ENCODE assay signal across 1 cellular context in genomic region chr6:149545258-149545753, GRCh38.
TF ChIP-seq lines count a peak whose summit lies in the region.

No MANE protein-coding gene starts in this region.

TF ChIP-seq in HepG2, 621 proteins besides CTCF, POLR2A, EP300 and RAD21 (continued from another document and continues in another):
- TF ChIP-seq ZNF687 (CRISPR knock-in tag; IDR thresholded peaks at IDR 0.05) = no peak
- 0 out of 2 replicates have a peak, but pooled peaks have one; percentile 3 for TF ChIP-seq ZNF766 (CRISPR knock-in tag; IDR thresholded peaks at IDR 0.05; ENCODE audit: borderline replicate concordance)
- TF ChIP-seq ZNF570 (CRISPR knock-in tag; IDR thresholded peaks at IDR 0.05; ENCODE audit: borderline replicate concordance) = no peak
- no peak for TF ChIP-seq ATM (IDR thresholded peaks at IDR 0.05; ENCODE audit: borderline replicate concordance)
- TF ChIP-seq ZNF441 (CRISPR knock-in tag; IDR thresholded peaks at IDR 0.05; ENCODE audit: borderline replicate concordance) = no peak
- no peak for TF ChIP-seq ZNF337 (CRISPR knock-in tag; IDR thresholded peaks at IDR 0.05; ENCODE audit: borderline replicate concordance, low read depth)
- TF ChIP-seq EEA1 (CRISPR knock-in tag; IDR thresholded peaks at IDR 0.05; ENCODE audit: borderline replicate concordance) = no peak
- no peak for TF ChIP-seq HBP1 (CRISPR knock-in tag; IDR thresholded peaks at IDR 0.05; ENCODE audit: low read depth)
- TF ChIP-seq, protein P1, sequence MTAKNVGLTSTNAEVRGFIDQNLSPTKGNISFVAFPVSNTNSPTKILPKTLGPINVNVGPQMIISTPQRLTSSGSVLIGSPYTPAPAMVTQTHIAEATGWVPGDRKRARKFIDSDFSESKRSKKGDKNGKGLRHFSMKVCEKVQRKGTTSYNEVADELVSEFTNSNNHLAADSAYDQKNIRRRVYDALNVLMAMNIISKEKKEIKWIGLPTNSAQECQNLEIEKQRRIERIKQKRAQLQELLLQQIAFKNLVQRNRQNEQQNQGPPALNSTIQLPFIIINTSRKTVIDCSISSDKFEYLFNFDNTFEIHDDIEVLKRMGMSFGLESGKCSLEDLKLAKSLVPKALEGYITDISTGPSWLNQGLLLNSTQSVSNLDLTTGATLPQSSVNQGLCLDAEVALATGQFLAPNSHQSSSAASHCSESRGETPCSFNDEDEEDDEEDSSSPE (CRISPR knock-in tag; IDR thresholded peaks at IDR 0.05) = no peak
- TF ChIP-seq, protein P2, sequence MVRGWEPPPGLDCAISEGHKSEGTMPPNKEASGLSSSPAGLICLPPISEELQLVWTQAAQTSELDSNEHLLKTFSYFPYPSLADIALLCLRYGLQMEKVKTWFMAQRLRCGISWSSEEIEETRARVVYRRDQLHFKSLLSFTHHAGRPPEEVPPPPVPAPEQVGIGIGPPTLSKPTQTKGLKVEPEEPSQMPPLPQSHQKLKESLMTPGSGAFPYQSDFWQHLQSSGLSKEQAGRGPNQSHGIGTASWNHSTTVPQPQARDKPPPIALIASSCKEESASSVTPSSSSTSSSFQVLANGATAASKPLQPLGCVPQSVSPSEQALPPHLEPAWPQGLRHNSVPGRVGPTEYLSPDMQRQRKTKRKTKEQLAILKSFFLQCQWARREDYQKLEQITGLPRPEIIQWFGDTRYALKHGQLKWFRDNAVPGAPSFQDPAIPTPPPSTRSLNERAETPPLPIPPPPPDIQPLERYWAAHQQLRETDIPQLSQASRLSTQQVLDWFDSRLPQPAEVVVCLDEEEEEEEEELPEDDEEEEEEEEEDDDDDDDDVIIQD (CRISPR knock-in tag; IDR thresholded peaks at IDR 0.05; ENCODE audit: low read depth) = no peak
- TF ChIP-seq JUNB (CRISPR knock-in tag; IDR thresholded peaks at IDR 0.05; ENCODE audit: borderline replicate concordance) = 0 out of 2 replicates have a peak, but pooled peaks have one; percentile 40
- TF ChIP-seq GATAD1 (CRISPR knock-in tag; IDR thresholded peaks at IDR 0.05) = no peak
- TF ChIP-seq, protein P3, sequence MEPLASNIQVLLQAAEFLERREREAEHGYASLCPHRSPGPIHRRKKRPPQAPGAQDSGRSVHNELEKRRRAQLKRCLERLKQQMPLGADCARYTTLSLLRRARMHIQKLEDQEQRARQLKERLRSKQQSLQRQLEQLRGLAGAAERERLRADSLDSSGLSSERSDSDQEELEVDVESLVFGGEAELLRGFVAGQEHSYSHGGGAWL (CRISPR knock-in tag; IDR thresholded peaks at IDR 0.05) = no peak
- no peak for TF ChIP-seq SP140L (CRISPR knock-in tag; IDR thresholded peaks at IDR 0.05; ENCODE audit: borderline replicate concordance)
- TF ChIP-seq, protein P4, sequence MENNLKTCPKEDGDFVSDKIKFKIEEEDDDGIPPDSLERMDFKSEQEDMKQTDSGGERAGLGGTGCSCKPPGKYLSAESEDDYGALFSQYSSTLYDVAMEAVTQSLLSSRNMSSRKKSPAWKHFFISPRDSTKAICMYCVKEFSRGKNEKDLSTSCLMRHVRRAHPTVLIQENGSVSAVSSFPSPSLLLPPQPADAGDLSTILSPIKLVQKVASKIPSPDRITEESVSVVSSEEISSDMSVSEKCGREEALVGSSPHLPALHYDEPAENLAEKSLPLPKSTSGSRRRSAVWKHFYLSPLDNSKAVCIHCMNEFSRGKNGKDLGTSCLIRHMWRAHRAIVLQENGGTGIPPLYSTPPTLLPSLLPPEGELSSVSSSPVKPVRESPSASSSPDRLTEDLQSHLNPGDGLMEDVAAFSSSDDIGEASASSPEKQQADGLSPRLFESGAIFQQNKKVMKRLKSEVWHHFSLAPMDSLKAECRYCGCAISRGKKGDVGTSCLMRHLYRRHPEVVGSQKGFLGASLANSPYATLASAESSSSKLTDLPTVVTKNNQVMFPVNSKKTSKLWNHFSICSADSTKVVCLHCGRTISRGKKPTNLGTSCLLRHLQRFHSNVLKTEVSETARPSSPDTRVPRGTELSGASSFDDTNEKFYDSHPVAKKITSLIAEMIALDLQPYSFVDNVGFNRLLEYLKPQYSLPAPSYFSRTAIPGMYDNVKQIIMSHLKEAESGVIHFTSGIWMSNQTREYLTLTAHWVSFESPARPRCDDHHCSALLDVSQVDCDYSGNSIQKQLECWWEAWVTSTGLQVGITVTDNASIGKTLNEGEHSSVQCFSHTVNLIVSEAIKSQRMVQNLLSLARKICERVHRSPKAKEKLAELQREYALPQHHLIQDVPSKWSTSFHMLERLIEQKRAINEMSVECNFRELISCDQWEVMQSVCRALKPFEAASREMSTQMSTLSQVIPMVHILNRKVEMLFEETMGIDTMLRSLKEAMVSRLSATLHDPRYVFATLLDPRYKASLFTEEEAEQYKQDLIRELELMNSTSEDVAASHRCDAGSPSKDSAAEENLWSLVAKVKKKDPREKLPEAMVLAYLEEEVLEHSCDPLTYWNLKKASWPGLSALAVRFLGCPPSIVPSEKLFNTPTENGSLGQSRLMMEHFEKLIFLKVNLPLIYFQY (CRISPR knock-in tag; IDR thresholded peaks at IDR 0.05; ENCODE audit: borderline replicate concordance) = no peak
- TF ChIP-seq, protein P5, sequence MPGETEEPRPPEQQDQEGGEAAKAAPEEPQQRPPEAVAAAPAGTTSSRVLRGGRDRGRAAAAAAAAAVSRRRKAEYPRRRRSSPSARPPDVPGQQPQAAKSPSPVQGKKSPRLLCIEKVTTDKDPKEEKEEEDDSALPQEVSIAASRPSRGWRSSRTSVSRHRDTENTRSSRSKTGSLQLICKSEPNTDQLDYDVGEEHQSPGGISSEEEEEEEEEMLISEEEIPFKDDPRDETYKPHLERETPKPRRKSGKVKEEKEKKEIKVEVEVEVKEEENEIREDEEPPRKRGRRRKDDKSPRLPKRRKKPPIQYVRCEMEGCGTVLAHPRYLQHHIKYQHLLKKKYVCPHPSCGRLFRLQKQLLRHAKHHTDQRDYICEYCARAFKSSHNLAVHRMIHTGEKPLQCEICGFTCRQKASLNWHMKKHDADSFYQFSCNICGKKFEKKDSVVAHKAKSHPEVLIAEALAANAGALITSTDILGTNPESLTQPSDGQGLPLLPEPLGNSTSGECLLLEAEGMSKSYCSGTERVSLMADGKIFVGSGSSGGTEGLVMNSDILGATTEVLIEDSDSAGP (CRISPR knock-in tag; IDR thresholded peaks at IDR 0.05; ENCODE audit: borderline replicate concordance) = no peak
- TF ChIP-seq, protein P6, sequence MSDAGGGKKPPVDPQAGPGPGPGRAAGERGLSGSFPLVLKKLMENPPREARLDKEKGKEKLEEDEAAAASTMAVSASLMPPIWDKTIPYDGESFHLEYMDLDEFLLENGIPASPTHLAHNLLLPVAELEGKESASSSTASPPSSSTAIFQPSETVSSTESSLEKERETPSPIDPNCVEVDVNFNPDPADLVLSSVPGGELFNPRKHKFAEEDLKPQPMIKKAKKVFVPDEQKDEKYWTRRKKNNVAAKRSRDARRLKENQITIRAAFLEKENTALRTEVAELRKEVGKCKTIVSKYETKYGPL (CRISPR knock-in tag; IDR thresholded peaks at IDR 0.05) = no peak
- TF ChIP-seq NFKBIZ (CRISPR knock-in tag; IDR thresholded peaks at IDR 0.05) = no peak
- no peak for TF ChIP-seq ZNF660 (CRISPR knock-in tag; IDR thresholded peaks at IDR 0.05; ENCODE audit: borderline replicate concordance, low read depth)
- TF ChIP-seq CREBL2 (CRISPR knock-in tag; IDR thresholded peaks at IDR 0.05; ENCODE audit: borderline replicate concordance) = no peak
- TF ChIP-seq LBX2 (CRISPR knock-in tag; IDR thresholded peaks at IDR 0.05; ENCODE audit: borderline replicate concordance) = no peak
- no peak for TF ChIP-seq ZNF569 (CRISPR knock-in tag; IDR thresholded peaks at IDR 0.05; ENCODE audit: borderline replicate concordance)
- no peak; the same call in 1 of the 2 replicates for TF ChIP-seq ZNF317 (CRISPR knock-in tag; IDR thresholded peaks at IDR 0.05)
- 0 out of 2 replicates have a peak, but pooled peaks have one; percentile 6 for TF ChIP-seq ZSCAN29 (CRISPR knock-in tag; conservative IDR thresholded peaks at IDR 0.05)
- TF ChIP-seq ZNF558 (CRISPR knock-in tag; IDR thresholded peaks at IDR 0.05; ENCODE audit: borderline replicate concordance) = no peak; the same call in 1 of the 2 replicates
- no peak for TF ChIP-seq ZNF780A (CRISPR knock-in tag; IDR thresholded peaks at IDR 0.05)
- no peak for TF ChIP-seq ZBTB14 (CRISPR knock-in tag; IDR thresholded peaks at IDR 0.05)
- TF ChIP-seq, protein P7, sequence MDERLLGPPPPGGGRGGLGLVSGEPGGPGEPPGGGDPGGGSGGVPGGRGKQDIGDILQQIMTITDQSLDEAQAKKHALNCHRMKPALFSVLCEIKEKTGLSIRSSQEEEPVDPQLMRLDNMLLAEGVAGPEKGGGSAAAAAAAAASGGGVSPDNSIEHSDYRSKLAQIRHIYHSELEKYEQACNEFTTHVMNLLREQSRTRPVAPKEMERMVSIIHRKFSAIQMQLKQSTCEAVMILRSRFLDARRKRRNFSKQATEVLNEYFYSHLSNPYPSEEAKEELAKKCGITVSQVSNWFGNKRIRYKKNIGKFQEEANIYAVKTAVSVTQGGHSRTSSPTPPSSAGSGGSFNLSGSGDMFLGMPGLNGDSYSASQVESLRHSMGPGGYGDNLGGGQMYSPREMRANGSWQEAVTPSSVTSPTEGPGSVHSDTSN (CRISPR knock-in tag; IDR thresholded peaks at IDR 0.05) = 0 out of 2 replicates have a peak, but pooled peaks have one; percentile 14
- 0 out of 2 replicates have a peak, but pooled peaks have one; percentile 23 for TF ChIP-seq ZNF572 (CRISPR knock-in tag; IDR thresholded peaks at IDR 0.05)
- TF ChIP-seq RFX3 (CRISPR knock-in tag; IDR thresholded peaks at IDR 0.05) = peak; percentile 56; the same call in 1 of the 2 replicates
- TF ChIP-seq ELF3 (CRISPR knock-in tag; IDR thresholded peaks at IDR 0.05) = no peak
- TF ChIP-seq EHMT2 (IDR thresholded peaks at IDR 0.05; ENCODE audit: borderline replicate concordance, low read depth, low read length) = no peak
- TF ChIP-seq ZNF709 (CRISPR knock-in tag; IDR thresholded peaks at IDR 0.05) = no peak
- TF ChIP-seq HMG20A (CRISPR knock-in tag; IDR thresholded peaks at IDR 0.05; ENCODE audit: borderline replicate concordance) = no peak
- no peak for TF ChIP-seq NFYC (CRISPR knock-in tag; IDR thresholded peaks at IDR 0.05)
- peak; percentile 73; the same call in 1 of the 2 replicates for TF ChIP-seq ZNF484 (CRISPR knock-in tag; IDR thresholded peaks at IDR 0.05; ENCODE audit: borderline replicate concordance, low read depth)
- TF ChIP-seq, protein P8, sequence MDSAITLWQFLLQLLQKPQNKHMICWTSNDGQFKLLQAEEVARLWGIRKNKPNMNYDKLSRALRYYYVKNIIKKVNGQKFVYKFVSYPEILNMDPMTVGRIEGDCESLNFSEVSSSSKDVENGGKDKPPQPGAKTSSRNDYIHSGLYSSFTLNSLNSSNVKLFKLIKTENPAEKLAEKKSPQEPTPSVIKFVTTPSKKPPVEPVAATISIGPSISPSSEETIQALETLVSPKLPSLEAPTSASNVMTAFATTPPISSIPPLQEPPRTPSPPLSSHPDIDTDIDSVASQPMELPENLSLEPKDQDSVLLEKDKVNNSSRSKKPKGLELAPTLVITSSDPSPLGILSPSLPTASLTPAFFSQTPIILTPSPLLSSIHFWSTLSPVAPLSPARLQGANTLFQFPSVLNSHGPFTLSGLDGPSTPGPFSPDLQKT (CRISPR knock-in tag; IDR thresholded peaks at IDR 0.05; ENCODE audit: borderline replicate concordance) = no peak
